In the genomic region with DNA sequence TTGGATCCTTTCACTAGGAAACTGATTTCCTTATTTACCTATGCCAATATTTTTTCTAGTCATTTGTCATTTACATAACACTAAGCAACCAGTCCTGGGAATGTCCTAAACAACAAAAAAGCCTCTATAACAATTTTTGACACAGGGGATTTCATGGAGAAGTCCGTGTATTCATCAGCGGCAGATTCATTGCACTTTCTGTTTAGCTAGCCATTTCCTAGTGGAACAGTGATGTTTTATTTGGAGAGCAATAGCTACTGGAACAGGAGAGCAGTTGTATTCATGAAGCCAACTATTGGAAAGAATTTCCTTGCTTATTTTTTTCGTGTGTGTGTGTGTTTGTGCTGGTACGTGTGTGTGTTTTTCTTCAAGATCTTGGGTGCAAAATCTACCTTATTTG, we compare ENCODE assay signal across 25 cellular contexts.
"Had no signal": no experiment of that assay in that cellular context is flagged by ENCODE, and none has a peak within 500 bp of the region (broad histone marks: within the 10 kb centered on the region; RNA-seq: fewer than 3 reads in every experiment).

No MANE protein-coding gene starts in this region.

- DNase-seq: activated CD4-positive, alpha-beta memory T cell treated with anti-CD3 and anti-CD28 coated beads, Interleukin-2, amount 10 ng/mL, durations not matched to agents 7 days and 5 days; activated CD4-positive, alpha-beta T cell treated with anti-CD3 and anti-CD28 coated beads for 1 hour; activated CD4-positive, alpha-beta T cell treated with anti-CD3 and anti-CD28 coated beads, Interleukin-2, amount 10 ng/mL, durations not matched to agents 7 days and 5 days; activated gamma-delta T cell treated with Interleukin-2 at 50 U/mL for 16 hours; activated naive CD4-positive, alpha-beta T cell treated with anti-CD3 and anti-CD28 coated beads, Interleukin-2, amount 50 U/mL, for 16 hours; activated T-cell treated with anti-CD3 and anti-CD28 coated beads, Interleukin-2, amount 50 U/mL, for 4 hours; amniotic stem cell; cortex of kidney; hippocampal formation; left lung; lower lobe of right lung; mesendoderm; mucosa of descending colon; ovary; retina; stimulated activated CD4-positive, alpha-beta T cell treated with anti-CD3 and anti-CD28 coated beads, Interleukin-12 subunit alpha, Interleukin-12 subunit beta, amount 100 ng/mL, for 4 hours; stimulated activated CD4-positive, alpha-beta T cell treated with anti-CD3 and anti-CD28 coated beads, Interleukin-4, amount 100 ng/mL, for 1 hour; stimulated activated naive CD8-positive, alpha-beta T cell treated with anti-CD3 and anti-CD28 coated beads, Interleukin-15, Interleukin-2, amounts not matched to agents 100 U/mL and 50 U/mL, for 24 hours; T-helper 2 cell; upper lobe of left lung had no signal

- ATAC-seq: activated T-cell treated with anti-CD3 and anti-CD28 coated beads, Interleukin-2, amount 50 U/mL, for 4 hours; activated T-helper 17 cell treated with anti-CD3 and anti-CD28 coated beads, Interleukin-2, amount 50 U/mL, for 72 hours; gastroesophageal sphincter; left lung; lower lobe of right lung; mucosa of descending colon; natural killer cell treated with Interleukin-12 subunit alpha and Interleukin-12 subunit beta and Interleukin-15 and Interleukin-18, amount 100 ng/mL, for 72 hours; sciatic nerve; stimulated activated naive CD8-positive, alpha-beta T cell treated with anti-CD3 and anti-CD28 coated beads, Interleukin-15, Interleukin-2, amounts not matched to agents 100 U/mL and 50 U/mL, for 24 hours; WTC11 had no signal
